ENCODE assay signal across 8 cellular contexts in genomic region chr12:76083246-76083735, GRCh38. TPM values are rescaled to one million over a fixed set of nuclear protein-coding genes. Genes with fewer than 3 reads are reported as not detected.
DNase-seq lines count a peak whose midpoint lies in the region; ATAC-seq and TF ChIP-seq lines count a peak whose summit lies in the region.

No MANE protein-coding gene starts in this region.

- H3K4ac ChIP-seq in mesendoderm (ENCODE audit: low read depth, low read length) = peak overlapping the region; percentile 4

- H3K4me2 ChIP-seq in mesendoderm (ENCODE audit: low read length) = peak overlapping the region; percentile 97

- H4K8ac ChIP-seq in mesendoderm (ENCODE audit: low read depth, low read length) = no peak overlapping the region

- no peak overlapping the region for H2AK5ac ChIP-seq in mesendoderm (ENCODE audit: low read length)

- no peak overlapping the region for H3K18ac ChIP-seq in mesendoderm (ENCODE audit: low read length)

- H3K9me3 ChIP-seq in heart right ventricle (peaks cover 0 to 14% (median 10%) of the 10 kb centered on the region in 11 donors), uterus (no peaks in the 10 kb centered on the region)

- H2BK120ac ChIP-seq in mesendoderm (ENCODE audit: low read depth, low read length) = no peak overlapping the region

- H3K27me3 ChIP-seq in heart right ventricle = no peaks in the 10 kb centered on the region
- H3K27me3 ChIP-seq in mesendoderm (ENCODE audit: insufficient read depth, low read length, poor library complexity) = no peaks in the 10 kb centered on the region
- H3K27me3 ChIP-seq in uterus = no peaks in the 10 kb centered on the region

- no peak overlapping the region for H3K23ac ChIP-seq in mesendoderm (ENCODE audit: low read length)

- peaks cover 64% of the 10 kb centered on the region for H3K4me1 Mint-ChIP-seq in brain

- H3K27ac ChIP-seq in heart right ventricle (peak overlapping the region in 9 of 10 donors; percentile 97 to 100 (median 98)), mesendoderm (ENCODE audit: low read depth, low read length) (peak overlapping the region; percentile 6), uterus (peak overlapping the region; percentile 91 to 98)

- WGBS in heart right ventricle, 2 donors = 6 to 7% methylated on average over 11 of the region's 11 CpGs
- no CpG with 5 or more reads among the region's 11 CpGs for WGBS in mesendoderm (ENCODE audit: extremely low coverage, insufficient coverage, low lambda C conversion rate)

- no peak overlapping the region for H4K5ac ChIP-seq in mesendoderm (ENCODE audit: low read length)

- intact Hi-C loops in heart right ventricle (cut with DNase I) (loop anchor here in 5 of 10 donors (5.0 to 10.0 kb wide), 6 partner anchors 72 to 482 kb away; partner anchors contain the start of genes BBS10 (in 4 of the 5) and OSBPL8 (in 1 of the 5)), Right ventricle myocardium inferior (cut with DNase I) (loop anchor here (5.0 kb wide), 1 partner anchor 74 kb away; no protein-coding TSS in a partner anchor), uterus (cut with DNase I; ENCODE audit: low total_unique reads) (no loop called here)

- H3K79me2 ChIP-seq in mesendoderm (ENCODE audit: control insufficient read depth, insufficient read depth, low read length) = peaks cover 55% of the 10 kb centered on the region

- no peak overlapping the region for H2BK15ac ChIP-seq in mesendoderm (replicated peaks; ENCODE audit: low read depth)

- H3K27me3 Mint-ChIP-seq in brain = peaks cover 7% of the 10 kb centered on the region

- peaks cover 0 to 25% (median 19%) of the 10 kb centered on the region in 5 experiments for H3K9me3 Mint-ChIP-seq in brain

- H3K4me1 ChIP-seq in heart right ventricle = peaks cover 0 to 50% (median 31%) of the 10 kb centered on the region in 9 donors
- H3K4me1 ChIP-seq in mesendoderm (ENCODE audit: control insufficient read depth, low read depth, low read length) = peaks cover 7% of the 10 kb centered on the region
- peaks cover 0 to 6% of the 10 kb centered on the region in 2 donors for H3K4me1 ChIP-seq in uterus

- peak overlapping the region; percentile 96 to 99 (median 98) for H3K4me3 Mint-ChIP-seq in brain

- peak overlapping the region; percentile 69 for H3K9ac ChIP-seq in mesendoderm (ENCODE audit: low read length)

- H3K36me3 Mint-ChIP-seq in brain = peaks cover 42% of the 10 kb centered on the region

- TF ChIP-seq CTCF in heart right ventricle (IDR thresholded peaks at IDR 0.05) (no peak), brain (conservative IDR thresholded peaks at IDR 0.05) (no peak), uterus (IDR thresholded peaks at IDR 0.05) (no peak)

- H3K79me1 ChIP-seq in mesendoderm (ENCODE audit: low read length) = no peaks in the 10 kb centered on the region

- peak overlapping the region; percentile 74 to 97 (median 88) for H3K4me3 ChIP-seq in heart right ventricle
- H3K4me3 ChIP-seq in mesendoderm (ENCODE audit: low read length) = peak overlapping the region; percentile 47
- H3K4me3 ChIP-seq in uterus = peak overlapping the region; percentile 72 to 74

- peaks cover 0 to 23% (median 0%) of the 10 kb centered on the region in 9 donors for H3K36me3 ChIP-seq in heart right ventricle
- H3K36me3 ChIP-seq in mesendoderm (ENCODE audit: control insufficient read depth, insufficient read depth, low read length) = no peaks in the 10 kb centered on the region
- H3K36me3 ChIP-seq in uterus = no peaks in the 10 kb centered on the region

- no peak overlapping the region for H2BK5ac ChIP-seq in mesendoderm (ENCODE audit: low read length)

- H3K56ac ChIP-seq in mesendoderm (ENCODE audit: low read length) = peak overlapping the region; percentile 77

- TF ChIP-seq POLR2A in uterus (IDR thresholded peaks at IDR 0.05) = no peak

- DNase-seq in heart right ventricle (no peak), Right ventricle myocardium inferior (ENCODE audit: missing footprints) (no peak), mesendoderm (no peak), uterus (no peak), NCI-H187 (lab: John Stamatoyannopoulos, UW) (no peak), HPDE6-E6E7 (ENCODE audit: extremely low spot score) (no peak), NCI-H1436 treated with DMSO at 0.1 percent for 48 hours (lab: John Stamatoyannopoulos, UW) (no peak)

- peak overlapping the region; percentile 94 to 100 (median 97) for H3K27ac Mint-ChIP-seq in brain

- ATAC-seq in heart right ventricle (no peak), Right ventricle myocardium inferior (no peak)

RNA-seq across cellular contexts. Expression of gene NAP1L1, which starts 1.2 kb away (rescaled TPM):
- 100 to 1,000 TPM; 224 to 363 (median 264) TPM for total RNA-seq in heart right ventricle
- 100 to 1,000 TPM; 164 to 196 TPM for polyA plus RNA-seq in heart right ventricle
- total RNA-seq in Right ventricle myocardium inferior = 267 TPM
- polyA plus RNA-seq in brain (ENCODE audit: insufficient read depth, low read depth, low replicate concordance) = 331 TPM
- polyA plus RNA-seq in mesendoderm (2013, experiment 1 of 2) = 1,210 TPM
- polyA plus RNA-seq in mesendoderm (2013, experiment 2 of 2) = 1,188 TPM
- 100 to 1,000 TPM; 175 to 544 (median 399) TPM for total RNA-seq in uterus

RNA-seq across cellular contexts. Expression of gene PHLDA1, which starts 51.7 kb away (rescaled TPM):
- total RNA-seq in heart right ventricle (10 to 100 TPM in 8 of 10 donors, 1 to 10 TPM in 2; 1.5 to 43.5 (median 23.3) TPM), Right ventricle myocardium inferior (4.0 TPM), uterus (10 to 100 TPM in 1 of 4 donors, 1 to 10 TPM in 2, under 1 TPM in 1; 0.59 to 34.8 (median 6.7) TPM)
- polyA plus RNA-seq in heart right ventricle (1 to 10 TPM; 2.5 to 4.7 TPM), brain (ENCODE audit: insufficient read depth, low read depth, low replicate concordance) (11.5 TPM)
- polyA plus RNA-seq in mesendoderm (2013, experiment 1 of 2) = 9.4 TPM
- polyA plus RNA-seq in mesendoderm (2013, experiment 2 of 2) = 10.2 TPM

Comparison
In these comparisons a context has a peak if more than half of its experiments do, and no peak if none do; other contexts are left out.
1. H3K27ac ChIP-seq: peak in every context shown above with its lines; median percentile 98 in heart right ventricle; 94 in uterus; 6 in mesendoderm.